ENCODE assay signal across 10 cellular contexts in genomic region chr7:2523461-2523905, GRCh38. TPM values are rescaled to one million over a fixed set of nuclear protein-coding genes. Genes with fewer than 3 reads are reported as not detected.
DNase-seq lines count a peak whose midpoint lies in the region; ATAC-seq and TF ChIP-seq lines count a peak whose summit lies in the region.
"Had no signal": no experiment of that assay in that cellular context is flagged by ENCODE, and none has a peak within 500 bp of the region (broad histone marks: within the 10 kb centered on the region; RNA-seq: fewer than 3 reads in every experiment).

No MANE protein-coding gene starts in this region.

- ATAC-seq in T-cell (replicated peaks in 1 of 4): no peak
- no peak for ATAC-seq in GM21390 (IDR thresholded peaks at IDR 0.05; ENCODE audit: unreplicated experiment)
- ATAC-seq in HG02623 (IDR thresholded peaks at IDR 0.05; ENCODE audit: unreplicated experiment): no peak

- H3K36me3 ChIP-seq in iPS-18a (ENCODE audit: control insufficient read depth, low read depth, low read length) (peaks cover 18% of the 10 kb centered on the region), stomach (peaks cover 9 to 33% (median 25%) of the 10 kb centered on the region in 4 donors)

- H3K27me3 ChIP-seq in iPS-18a (ENCODE audit: control insufficient read depth, insufficient read depth, low read length) (peaks cover 26% of the 10 kb centered on the region), stomach (peaks cover 0 to 79% (median 8%) of the 10 kb centered on the region in 3 donors)

- H3K4me3 ChIP-seq in iPS-18a (ENCODE audit: low read length) (peak overlapping the region; percentile 51), stomach (peak overlapping the region; percentile 57 to 78 (median 66))

- H3K4me1 ChIP-seq in iPS-18a (ENCODE audit: control insufficient read depth, low read depth, low read length) (peaks cover 46% of the 10 kb centered on the region), stomach (peaks cover 91 to 94% (median 93%) of the 10 kb centered on the region in 4 donors)

- CTCF ChIA-PET in T-cell (lab: Charles Lee): no interaction called here

- H3K27ac Mint-ChIP-seq in T-helper 2 cell treated with Interferon-gamma antibody and Interleukin-4, amounts not matched to agents 5 μg/mL and 100 μg/mL, for 36 hours: no peak overlapping the region
- peak overlapping the region; percentile 91 to 94 for H3K27ac Mint-ChIP-seq in T-cell

- no peak for TF ChIP-seq POLR2A in stomach (IDR thresholded peaks at IDR 0.05)

- peaks cover 30% of the 10 kb centered on the region for H3K4me1 Mint-ChIP-seq in T-helper 2 cell treated with Interferon-gamma antibody and Interleukin-4, amounts not matched to agents 5 μg/mL and 100 μg/mL, for 36 hours (ENCODE audit: low read depth)
- peaks cover 44 to 56% (median 51%) of the 10 kb centered on the region in 3 donors for H3K4me1 Mint-ChIP-seq in T-cell

- no peaks in the 10 kb centered on the region for H3K9me3 ChIP-seq in iPS-18a (ENCODE audit: control insufficient read depth, low read depth, low read length)
- H3K9me3 ChIP-seq in stomach: no peaks in the 10 kb centered on the region

- no peaks in the 10 kb centered on the region for H3K9me3 Mint-ChIP-seq in T-helper 2 cell treated with Interferon-gamma antibody and Interleukin-4, amounts not matched to agents 5 μg/mL and 100 μg/mL, for 36 hours
- no peaks in the 10 kb centered on the region for H3K9me3 Mint-ChIP-seq in T-cell

- DNase-seq in T-helper 2 cell treated with Interferon-gamma antibody and Interleukin-4, amounts not matched to agents 5 μg/mL and 100 μg/mL, for 36 hours (ENCODE audit: low spot score): no peak
- DNase-seq in T-helper 2 cell (no peak), T-cell (no peak), stomach (peak; percentile 76), cortex of kidney (lab: John Stamatoyannopoulos, UW) (no peak)
- DNase-seq: NCI-H524 treated with DMSO at 0.1 percent for 48 hours had no signal

- POLR2A ChIA-PET in T-cell (lab: Charles Lee): no interaction called here

- no peak for TF ChIP-seq CTCF in stomach (IDR thresholded peaks at IDR 0.05)

- no peaks in the 10 kb centered on the region for H3K27me3 Mint-ChIP-seq in T-helper 2 cell treated with Interferon-gamma antibody and Interleukin-4, amounts not matched to agents 5 μg/mL and 100 μg/mL, for 36 hours (ENCODE audit: low read depth)
- H3K27me3 Mint-ChIP-seq in T-cell: no peaks in the 10 kb centered on the region

- H3K36me3 Mint-ChIP-seq in T-helper 2 cell treated with Interferon-gamma antibody and Interleukin-4, amounts not matched to agents 5 μg/mL and 100 μg/mL, for 36 hours (ENCODE audit: low read depth): peaks cover 41% of the 10 kb centered on the region
- H3K36me3 Mint-ChIP-seq in T-cell: peaks cover 20% of the 10 kb centered on the region

- intact Hi-C loops in stomach (cut with DNase I; ENCODE audit: low total_unique reads): no loop called here

- 21 to 47% (median 28%) methylated on average over 11 to 22 of the region's 22 CpGs for WGBS in stomach, 5 donors

- peak overlapping the region; percentile 64 for H3K27ac ChIP-seq in iPS-18a (ENCODE audit: low read length)
- peak overlapping the region; percentile 84 to 97 (median 92) for H3K27ac ChIP-seq in stomach

- H3K4me3 Mint-ChIP-seq in T-helper 2 cell treated with Interferon-gamma antibody and Interleukin-4, amounts not matched to agents 5 μg/mL and 100 μg/mL, for 36 hours: peak overlapping the region; percentile 97
- peak overlapping the region; percentile 94 to 99 (median 97) for H3K4me3 Mint-ChIP-seq in T-cell

- TF ChIP-seq EP300 in stomach (IDR thresholded peaks at IDR 0.05): no peak

- H3K9ac ChIP-seq in iPS-18a (ENCODE audit: low read length): peak overlapping the region; percentile 68

RNA-seq across cellular contexts. Expression of gene LFNG, which starts 3.9 kb away (rescaled TPM):
- total RNA-seq in T-cell (100 to 1,000 TPM; 110 to 198 (median 182) TPM), stomach (100 to 1,000 TPM in 1 of 5 donors, 10 to 100 TPM in 3, 1 to 10 TPM in 1; 8.0 to 103 (median 36.2) TPM)
- 10 to 100 TPM; 11.8 to 15.4 (median 14.1) TPM for polyA plus RNA-seq in stomach

RNA-seq across cellular contexts. Expression of gene BRAT1, which starts 31.8 kb away (rescaled TPM):
- 10 to 100 TPM; 23.6 to 46.2 (median 43.1) TPM for total RNA-seq in T-cell
- total RNA-seq in stomach: 100 to 1,000 TPM in 1 of 5 donors, 10 to 100 TPM in 4; 16.3 to 119 (median 35.7) TPM
- 10 to 100 TPM; 23.5 to 25.2 (median 23.5) TPM for polyA plus RNA-seq in stomach

RNA-seq across cellular contexts. Expression of gene IQCE, which starts 35.3 kb away (rescaled TPM):
- total RNA-seq in T-cell (10 to 100 TPM in 1 of 5 donors, 1 to 10 TPM in 4; 4.5 to 11.7 (median 8.0) TPM), stomach (100 to 1,000 TPM in 1 of 5 donors, 10 to 100 TPM in 3, 1 to 10 TPM in 1; 1.8 to 248 (median 49.1) TPM)
- polyA plus RNA-seq in stomach: 10 to 100 TPM in 1 of 3 donors, 1 to 10 TPM in 2; 3.0 to 10.5 (median 7.5) TPM

RNA-seq across cellular contexts. Expression of gene GRIFIN, which starts 47.3 kb away (rescaled TPM):
- total RNA-seq in T-cell: not detected
- not detected for total RNA-seq in stomach
- polyA plus RNA-seq in stomach: not detected
- polyA plus RNA-seq: BJ had no signal
